ENCODE assay signal across 24 cellular contexts in genomic region chr4:5993063-5993745, GRCh38. TPM values are rescaled to one million over a fixed set of nuclear protein-coding genes. Genes with fewer than 3 reads are reported as not detected.
"Had no signal": no experiment of that assay in that cellular context is flagged by ENCODE, and none has a peak within 500 bp of the region (broad histone marks: within the 10 kb centered on the region; RNA-seq: fewer than 3 reads in every experiment).

No MANE protein-coding gene starts in this region.

- H3K4me3 ChIP-seq: esophagus squamous epithelium, neural progenitor cell, right atrium auricular region, spleen, tibial nerve had no signal

- H3K27me3 Mint-ChIP-seq: dendritic cell treated with granulocyte-macrophage colony-stimulating factor and Interleukin-4, amounts not matched to agents 40 ng/mL and 50 ng/mL, for 4 days had no signal

- ATAC-seq: left ventricle myocardium superior; naive thymus-derived CD4-positive, alpha-beta T cell had no signal

- H3K9me3 Mint-ChIP-seq: activated T-helper 1 cell treated with anti-CD3 and anti-CD28 coated beads, Interleukin-12 subunit alpha, Interleukin-12 subunit beta, Interleukin-2, Interleukin-4 antibody, amounts not matched to agents 30 ng/mL and 10 ng/mL and 1 ng/mL, durations not matched to agents 14 hours and 24 hours and 36 hours; dendritic cell treated with granulocyte-macrophage colony-stimulating factor and Interleukin-4, amounts not matched to agents 40 ng/mL and 50 ng/mL, for 4 days; neural progenitor cell had no signal

- H3K27ac Mint-ChIP-seq: activated T-helper 1 cell treated with anti-CD3 and anti-CD28 coated beads, Interleukin-12 subunit alpha, Interleukin-12 subunit beta, Interleukin-2, Interleukin-4 antibody, amounts not matched to agents 30 ng/mL and 10 ng/mL and 1 ng/mL, durations not matched to agents 14 hours and 24 hours and 36 hours; dendritic cell treated with granulocyte-macrophage colony-stimulating factor and Interleukin-4, amounts not matched to agents 40 ng/mL and 50 ng/mL, for 4 days; naive thymus-derived CD4-positive, alpha-beta T cell; neural progenitor cell had no signal

- H3K27ac ChIP-seq: brain microvascular endothelial cell, epithelial cell of prostate, esophagus squamous epithelium, neural progenitor cell, parathyroid adenoma, right atrium auricular region, spleen, tibial nerve had no signal

- H3K4me3 Mint-ChIP-seq: activated T-helper 1 cell treated with anti-CD3 and anti-CD28 coated beads, Interleukin-12 subunit alpha, Interleukin-12 subunit beta, Interleukin-2, Interleukin-4 antibody, amounts not matched to agents 30 ng/mL and 10 ng/mL and 1 ng/mL, durations not matched to agents 14 hours and 24 hours and 36 hours; dendritic cell treated with granulocyte-macrophage colony-stimulating factor and Interleukin-4, amounts not matched to agents 40 ng/mL and 50 ng/mL, for 4 days; naive thymus-derived CD4-positive, alpha-beta T cell; neural progenitor cell had no signal

- H3K4me1 Mint-ChIP-seq: neural progenitor cell had no signal

- H3K36me3 Mint-ChIP-seq: naive thymus-derived CD4-positive, alpha-beta T cell; neural progenitor cell had no signal

- DNase-seq: activated CD4-positive, alpha-beta T cell treated with anti-CD3 and anti-CD28 coated beads for 4 hours; activated CD4-positive, alpha-beta T cell treated with anti-CD3 and anti-CD28 coated beads, Interleukin-2, amount 50 U/mL, for 4 hours; activated gamma-delta T cell treated with Interleukin-2 at 50 U/mL for 16 hours; activated naive CD4-positive, alpha-beta T cell treated with anti-CD3 and anti-CD28 coated beads, Interleukin-2, amount 50 U/mL, for 16 hours; activated T-cell treated with anti-CD3 and anti-CD28 coated beads, Interleukin-2, amount 50 U/mL, for 1 hour; amniotic stem cell; brain microvascular endothelial cell; caudate nucleus; effector CD4-positive, alpha-beta T cell; esophagus squamous epithelium; foreskin melanocyte; left ventricle myocardium superior; naive thymus-derived CD4-positive, alpha-beta T cell; occipital lobe; spleen; stimulated activated naive CD4-positive, alpha-beta T cell had no signal

RNA-seq across cellular contexts. Expression of gene C4orf50, which starts 25.0 kb away (rescaled TPM):
- total RNA-seq: pulmonary artery endothelial cell, right atrium auricular region had no signal
- polyA plus RNA-seq: naive thymus-derived CD4-positive, alpha-beta T cell had no signal
